ENCODE assay signal across 17 cellular contexts in genomic region chr16:56226840-56227525, GRCh38. TPM values are rescaled to one million over a fixed set of nuclear protein-coding genes. Genes with fewer than 3 reads are reported as not detected.
A peak's percentile ranks its signal among the peaks of the same experiment; 100 is the strongest.
DNase-seq lines count a peak whose midpoint lies in the region; ATAC-seq and TF ChIP-seq lines count a peak whose summit lies in the region.
"Had no signal": no experiment of that assay in that cellular context is flagged by ENCODE, and none has a peak within 500 bp of the region (broad histone marks: within the 10 kb centered on the region; RNA-seq: fewer than 3 reads in every experiment).

No MANE protein-coding gene starts in this region.

- TF ChIP-seq POLR2A in NB4 (IDR thresholded peaks at IDR 0.05; ENCODE audit: extremely low read depth, insufficient read length) = no peak

- ATAC-seq in activated naive CD8-positive, alpha-beta T cell treated with anti-CD3 and anti-CD28 coated beads, Interleukin-2, amount 10 ng/mL, durations not matched to agents 7 days and 5 days (ENCODE audit: low read depth) = peak; percentile 31
- ATAC-seq: Panc1 had no signal

- H3K4me3 ChIP-seq in NB4 (ENCODE audit: low read depth, low read length) = no peak overlapping the region
- H3K4me3 ChIP-seq in neural progenitor cell = no peak overlapping the region
- H3K4me3 ChIP-seq: spleen had no signal

- H3K4me2 ChIP-seq in neural progenitor cell = no peak overlapping the region

- H4K20me1 ChIP-seq in neural progenitor cell (ENCODE audit: low read depth) = no peaks in the 10 kb centered on the region

- H3K9me3 Mint-ChIP-seq in activated naive CD8-positive, alpha-beta T cell treated with anti-CD3 and anti-CD28 coated beads, Interleukin-2, amount 10 ng/mL, durations not matched to agents 7 days and 5 days = no peaks in the 10 kb centered on the region
- H3K9me3 Mint-ChIP-seq in activated naive CD8-positive, alpha-beta T cell treated with anti-CD3 and anti-CD28 coated beads for 36 hours = no peaks in the 10 kb centered on the region
- no peaks in the 10 kb centered on the region for H3K9me3 Mint-ChIP-seq in neural progenitor cell
- H3K9me3 Mint-ChIP-seq: type B pancreatic cell had no signal

- DNase-seq in activated naive CD8-positive, alpha-beta T cell treated with anti-CD3 and anti-CD28 coated beads, Interleukin-2, amount 10 ng/mL, durations not matched to agents 7 days and 5 days = no peak
- no peak for DNase-seq in activated naive CD8-positive, alpha-beta T cell treated with anti-CD3 and anti-CD28 coated beads for 36 hours
- DNase-seq in NB4 (ENCODE audit: low read depth) = peak; percentile 13
- DNase-seq in central memory CD4-positive, alpha-beta T cell = peak; percentile 41
- peak in 2 of 49 donors; percentile 77 to 79 for DNase-seq in substantia nigra (lab: John Stamatoyannopoulos, UW)
- DNase-seq in KBM-7 = no peak
- no peak for DNase-seq in NCI-H187 (lab: John Stamatoyannopoulos, UW)
- DNase-seq in neural progenitor cell (ENCODE audit: low spot score) = no peak
- DNase-seq: activated effector memory CD4-positive, alpha-beta T cell treated with Interleukin-2 at 50 U/mL for 16 hours; foreskin fibroblast; GOT3; midbrain; NCI-H1436 treated with DMSO at 0.1 percent for 48 hours; NCI-H524 treated with DMSO at 0.1 percent for 48 hours; spleen had no signal

- H3K27ac Mint-ChIP-seq in activated naive CD8-positive, alpha-beta T cell treated with anti-CD3 and anti-CD28 coated beads, Interleukin-2, amount 10 ng/mL, durations not matched to agents 7 days and 5 days = no peak overlapping the region
- no peak overlapping the region for H3K27ac Mint-ChIP-seq in activated naive CD8-positive, alpha-beta T cell treated with anti-CD3 and anti-CD28 coated beads for 36 hours
- H3K27ac Mint-ChIP-seq in neural progenitor cell = no peak overlapping the region
- H3K27ac Mint-ChIP-seq: type B pancreatic cell had no signal

- peaks cover 1% of the 10 kb centered on the region for H3K36me3 Mint-ChIP-seq in activated naive CD8-positive, alpha-beta T cell treated with anti-CD3 and anti-CD28 coated beads, Interleukin-2, amount 10 ng/mL, durations not matched to agents 7 days and 5 days
- no peaks in the 10 kb centered on the region for H3K36me3 Mint-ChIP-seq in activated naive CD8-positive, alpha-beta T cell treated with anti-CD3 and anti-CD28 coated beads for 36 hours
- no peaks in the 10 kb centered on the region for H3K36me3 Mint-ChIP-seq in neural progenitor cell
- H3K36me3 Mint-ChIP-seq: type B pancreatic cell had no signal

- H3K4me1 Mint-ChIP-seq in activated naive CD8-positive, alpha-beta T cell treated with anti-CD3 and anti-CD28 coated beads, Interleukin-2, amount 10 ng/mL, durations not matched to agents 7 days and 5 days = peaks cover 33% of the 10 kb centered on the region
- peaks cover 5% of the 10 kb centered on the region for H3K4me1 Mint-ChIP-seq in activated naive CD8-positive, alpha-beta T cell treated with anti-CD3 and anti-CD28 coated beads for 36 hours
- peaks cover 17% of the 10 kb centered on the region for H3K4me1 Mint-ChIP-seq in neural progenitor cell

- no peaks in the 10 kb centered on the region for H3K36me3 ChIP-seq in neural progenitor cell
- H3K36me3 ChIP-seq: spleen had no signal

- no peaks in the 10 kb centered on the region for H3K79me2 ChIP-seq in neural progenitor cell (ENCODE audit: low read depth)

- H3K9ac ChIP-seq in neural progenitor cell = no peak overlapping the region

- no peaks in the 10 kb centered on the region for H3K9me3 ChIP-seq in neural progenitor cell (ENCODE audit: low read depth)
- H3K9me3 ChIP-seq: spleen had no signal

- H2AFZ ChIP-seq in neural progenitor cell (replicated peaks) = no peak overlapping the region

- H3K4me3 Mint-ChIP-seq in activated naive CD8-positive, alpha-beta T cell treated with anti-CD3 and anti-CD28 coated beads, Interleukin-2, amount 10 ng/mL, durations not matched to agents 7 days and 5 days = peak overlapping the region; percentile 58
- H3K4me3 Mint-ChIP-seq in activated naive CD8-positive, alpha-beta T cell treated with anti-CD3 and anti-CD28 coated beads for 36 hours = no peak overlapping the region
- H3K4me3 Mint-ChIP-seq in neural progenitor cell = no peak overlapping the region
- H3K4me3 Mint-ChIP-seq: type B pancreatic cell had no signal

- peaks cover 10% of the 10 kb centered on the region for H3K27me3 Mint-ChIP-seq in activated naive CD8-positive, alpha-beta T cell treated with anti-CD3 and anti-CD28 coated beads, Interleukin-2, amount 10 ng/mL, durations not matched to agents 7 days and 5 days
- no peaks in the 10 kb centered on the region for H3K27me3 Mint-ChIP-seq in activated naive CD8-positive, alpha-beta T cell treated with anti-CD3 and anti-CD28 coated beads for 36 hours
- peaks cover 4% of the 10 kb centered on the region for H3K27me3 Mint-ChIP-seq in neural progenitor cell (ENCODE audit: insufficient read depth, low read depth)

- H3K27me3 ChIP-seq in neural progenitor cell = no peaks in the 10 kb centered on the region

- TF ChIP-seq CTCF in NB4 (IDR thresholded peaks at IDR 0.05; ENCODE audit: low read depth, low read length) (no peak), neural progenitor cell (IDR thresholded peaks at IDR 0.05) (no peak)

- H3K27ac ChIP-seq in substantia nigra (ENCODE audit: low read depth, low read length, poor library complexity, severe bottlenecking) (peak overlapping the region; percentile 37), neural progenitor cell (no peak overlapping the region)

- peaks cover 5% of the 10 kb centered on the region for H3K4me1 ChIP-seq in neural progenitor cell

- no peaks in the 10 kb centered on the region for H3F3A ChIP-seq in neural progenitor cell (ENCODE audit: low read depth)

- in situ Hi-C loops in KBM-7 (cut with MboI; ENCODE audit: low pct_unique_long_range_greater_than_20kb, low sequenced_read_pairs) = no loop called here

- POLR2A ChIA-PET in activated naive CD8-positive, alpha-beta T cell treated with anti-CD3 and anti-CD28 coated beads, Interleukin-2, amount 10 ng/mL, durations not matched to agents 7 days and 5 days (lab: Charles Lee) = no interaction called here

RNA-seq across cellular contexts. Expression of gene GNAO1, which starts 35.7 kb away (rescaled TPM):
- 1 to 10 TPM; 5.7 to 6.7 TPM for total RNA-seq in activated naive CD8-positive, alpha-beta T cell treated with anti-CD3 and anti-CD28 coated beads, Interleukin-2, amount 10 ng/mL, durations not matched to agents 7 days and 5 days
- total RNA-seq in activated naive CD8-positive, alpha-beta T cell treated with anti-CD3 and anti-CD28 coated beads for 36 hours = 1 to 10 TPM in 1 of 2 experiments, under 1 TPM in 1; 0.96 to 1.5 TPM
- 1.9 and 3.2 TPM in 2 replicates for total RNA-seq in neural progenitor cell (ENCODE audit: low replicate concordance)

Comparison
In these comparisons a context has a peak if more than half of its experiments do, and no peak if none do; other contexts are left out.
1. DNase-seq: peak in NB4 (single experiment) and central memory CD4-positive, alpha-beta T cell (single experiment); none in activated naive CD8-positive, alpha-beta T cell treated with anti-CD3 and anti-CD28 coated beads, Interleukin-2, amount 10 ng/mL, durations not matched to agents 7 days and 5 days (single experiment), activated naive CD8-positive, alpha-beta T cell treated with anti-CD3 and anti-CD28 coated beads for 36 hours (single experiment), KBM-7 (single experiment), NCI-H187 (0 of 2) and neural progenitor cell (single experiment).